ENCODE assay signal across 9 cellular contexts in the genomic region with DNA sequence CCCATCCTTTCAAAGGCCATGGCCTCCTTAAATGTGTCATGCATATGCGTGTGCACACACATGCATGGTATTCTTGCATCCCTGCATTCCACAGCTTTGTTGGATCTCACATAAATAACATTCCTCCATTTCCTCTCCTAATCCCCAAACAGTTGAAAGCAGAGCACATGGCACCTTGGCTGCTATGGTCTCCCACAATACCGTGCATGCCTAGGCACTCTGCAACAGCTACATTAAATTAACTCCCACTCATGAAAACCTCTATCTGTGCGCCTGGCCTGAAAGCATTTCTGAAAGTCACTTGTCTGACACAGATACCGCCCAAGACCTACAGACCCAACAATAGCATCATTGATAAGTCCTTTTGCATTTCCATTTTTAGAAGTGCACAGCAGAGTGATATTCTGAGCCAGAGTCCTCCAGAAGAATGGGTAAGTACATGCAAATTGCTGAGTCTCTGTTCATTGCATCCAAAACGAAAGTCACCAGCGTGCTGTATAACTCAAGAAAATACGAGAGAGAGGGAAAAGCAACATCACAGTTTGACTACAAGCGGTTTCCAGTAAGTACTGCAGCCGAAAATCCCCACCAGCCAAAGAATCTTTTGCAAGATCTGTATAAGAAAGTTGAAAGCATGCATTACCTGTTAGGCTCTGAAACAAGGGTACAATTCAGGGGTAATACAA. TPM values are rescaled to one million over a fixed set of nuclear protein-coding genes. Genes with fewer than 3 reads are reported as not detected.
A peak's percentile ranks its signal among the peaks of the same experiment; 100 is the strongest.
DNase-seq lines count a peak whose midpoint lies in the region; ATAC-seq and TF ChIP-seq lines count a peak whose summit lies in the region.
"Had no signal": no experiment of that assay in that cellular context is flagged by ENCODE, and none has a peak within 500 bp of the region (broad histone marks: within the 10 kb centered on the region; RNA-seq: fewer than 3 reads in every experiment).

No MANE protein-coding gene starts in this region.

- peak; percentile 62 for ATAC-seq in GM19025 (IDR thresholded peaks at IDR 0.05; ENCODE audit: low read depth, unreplicated experiment)
- peak; percentile 43 for ATAC-seq in HG03097 (IDR thresholded peaks at IDR 0.05; ENCODE audit: low FRiP score, unreplicated experiment)
- ATAC-seq in omental fat pad (ENCODE audit: low FRiP score), result no peak

- no peaks in the 10 kb centered on the region for H3K27me3 Mint-ChIP-seq in activated naive CD8-positive, alpha-beta T cell treated with anti-CD3 and anti-CD28 coated beads for 36 hours

- H3K4me3 Mint-ChIP-seq in activated naive CD8-positive, alpha-beta T cell treated with anti-CD3 and anti-CD28 coated beads for 36 hours, result peak overlapping the region; percentile 46

- peaks cover 40% of the 10 kb centered on the region for H3K9me3 Mint-ChIP-seq in activated naive CD8-positive, alpha-beta T cell treated with anti-CD3 and anti-CD28 coated beads for 36 hours

- DNase-seq in AG20443 (ENCODE audit: low spot score) (peak; percentile 28), pons (ENCODE audit: low spot score) (peak; percentile 69), cerebellum (ENCODE audit: low spot score) (no peak), omental fat pad (ENCODE audit: low spot score) (no peak)
- no peak for DNase-seq in activated naive CD8-positive, alpha-beta T cell treated with anti-CD3 and anti-CD28 coated beads for 36 hours
- no peak for DNase-seq in activated CD8-positive, alpha-beta memory T cell treated with anti-CD3 and anti-CD28 coated beads, Interleukin-2, amount 50 U/mL, for 4 hours
- DNase-seq: naive B cell had no signal

- peaks cover 54% of the 10 kb centered on the region for H3K36me3 Mint-ChIP-seq in activated naive CD8-positive, alpha-beta T cell treated with anti-CD3 and anti-CD28 coated beads for 36 hours

- no peak for TF ChIP-seq CTCF in omental fat pad (IDR thresholded peaks at IDR 0.05)

- peak overlapping the region; percentile 90 for H3K27ac Mint-ChIP-seq in activated naive CD8-positive, alpha-beta T cell treated with anti-CD3 and anti-CD28 coated beads for 36 hours

- peaks cover 81% of the 10 kb centered on the region for H3K4me1 Mint-ChIP-seq in activated naive CD8-positive, alpha-beta T cell treated with anti-CD3 and anti-CD28 coated beads for 36 hours

RNA-seq across cellular contexts. Expression of a gene that starts 0.4 kb away (rescaled TPM):
- total RNA-seq in activated naive CD8-positive, alpha-beta T cell treated with anti-CD3 and anti-CD28 coated beads for 36 hours, result 10 to 100 TPM; 26.4 to 29.1 TPM
- total RNA-seq in cerebellum, result 0.54 TPM
- 1 to 10 TPM in 1 of 4 donors, under 1 TPM in 3; 0.36 to 2.4 (median 0.56) TPM for total RNA-seq in omental fat pad

RNA-seq across cellular contexts. Expression of a gene that starts 21.2 kb away (rescaled TPM):
- total RNA-seq in activated naive CD8-positive, alpha-beta T cell treated with anti-CD3 and anti-CD28 coated beads for 36 hours, result not detected
- total RNA-seq in cerebellum (not detected), omental fat pad (not detected)

RNA-seq across cellular contexts. Expression of a gene that starts 48.8 kb away (rescaled TPM):
- not detected for total RNA-seq in activated naive CD8-positive, alpha-beta T cell treated with anti-CD3 and anti-CD28 coated beads for 36 hours
- 2.4 TPM for total RNA-seq in cerebellum
- not detected for total RNA-seq in omental fat pad

RNA-seq across cellular contexts. Expression of a gene that starts 50.2 kb away (rescaled TPM):
- total RNA-seq in activated naive CD8-positive, alpha-beta T cell treated with anti-CD3 and anti-CD28 coated beads for 36 hours, result under 1 TPM; 0.31 to 0.48 TPM
- total RNA-seq in cerebellum (6.3 TPM), omental fat pad (1 to 10 TPM in 2 of 4 donors, under 1 TPM in 2; 0.47 to 1.7 (median 0.96) TPM)

Comparison
In these comparisons a context has a peak if more than half of its experiments do, and no peak if none do; other contexts are left out.
1. DNase-seq: peak in AG20443 (single experiment) and pons (single experiment); none in activated naive CD8-positive, alpha-beta T cell treated with anti-CD3 and anti-CD28 coated beads for 36 hours (single experiment), cerebellum (single experiment), omental fat pad (single experiment) and activated CD8-positive, alpha-beta memory T cell treated with anti-CD3 and anti-CD28 coated beads, Interleukin-2, amount 50 U/mL, for 4 hours (single experiment).
2. RNA of a gene that starts 0.4 kb away (total RNA-seq): 26.4 to 29.1 TPM in activated naive CD8-positive, alpha-beta T cell treated with anti-CD3 and anti-CD28 coated beads for 36 hours; 0.36 to 2.4 TPM in omental fat pad and 0.54 TPM in cerebellum (single experiment); every median in the first group is over 4 times any median in the second.